29 cellular contexts compared by ENCODE assay signal in the genomic region with DNA sequence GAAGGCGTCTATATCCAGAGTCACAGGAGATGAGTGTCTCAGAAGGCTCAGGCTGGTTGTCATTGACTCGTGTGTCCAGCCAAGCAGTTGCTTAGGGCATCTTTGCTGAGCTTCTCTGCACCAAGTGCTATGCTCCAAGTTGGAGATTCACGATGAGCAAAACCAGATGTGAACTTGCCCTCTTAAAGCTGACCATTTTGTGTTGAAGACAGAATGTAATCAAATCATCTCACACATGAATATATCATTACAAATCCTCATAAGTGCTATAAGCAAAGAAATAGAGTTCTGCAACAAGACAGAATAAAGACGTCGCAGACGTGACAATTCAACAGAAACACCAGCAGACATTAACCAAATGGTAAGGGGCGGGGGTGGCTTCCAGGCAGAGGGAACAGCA.
"Had no signal": no experiment of that assay in that cellular context is flagged by ENCODE, and none has a peak within 500 bp of the region (broad histone marks: within the 10 kb centered on the region; RNA-seq: fewer than 3 reads in every experiment).

No MANE protein-coding gene starts in this region.

- ATAC-seq: left colon; left lung; mucosa of descending colon; naive thymus-derived CD4-positive, alpha-beta T cell; natural killer cell treated with Interleukin-12 subunit alpha and Interleukin-12 subunit beta and Interleukin-15 and Interleukin-18, amount 100 ng/mL, for 72 hours; right cardiac atrium; sciatic nerve; stimulated activated naive B cell treated with anti-CD40 and anti-IgM and Interleukin-4, amounts not matched to agents 10 μg/mL and 1 μg/mL and 100 μg/mL, for 72 hours; stimulated activated naive CD8-positive, alpha-beta T cell treated with anti-CD3 and anti-CD28 coated beads, Interleukin-15, Interleukin-2, amounts not matched to agents 100 U/mL and 50 U/mL, for 24 hours had no signal

- DNase-seq: hypothalamus; immature natural killer cell; kidney; left colon; left lung; midbrain; mucosa of descending colon; naive thymus-derived CD4-positive, alpha-beta T cell; ovary; retina; right cardiac atrium; stimulated activated CD4-positive, alpha-beta T cell treated with anti-CD3 and anti-CD28 coated beads, Interleukin-12 subunit alpha, Interleukin-12 subunit beta, amount 100 ng/mL, for 4 hours; stimulated activated CD4-positive, alpha-beta T cell treated with anti-CD3 and anti-CD28 coated beads, Interleukin-15, amount 100 ng/mL, for 24 hours; stimulated activated CD4-positive, alpha-beta T cell treated with anti-CD3 and anti-CD28 coated beads, Interleukin-2, amount 100 ng/mL, for 24 hours; stimulated activated CD4-positive, alpha-beta T cell treated with anti-CD3 and anti-CD28 coated beads, Interleukin-4, amount 100 ng/mL, for 1 hour; stimulated activated naive B cell treated with anti-CD40 and anti-IgM and Interleukin-4, amounts not matched to agents 10 μg/mL and 1 μg/mL and 100 μg/mL, for 72 hours; stimulated activated naive CD8-positive, alpha-beta T cell treated with anti-CD3 and anti-CD28 coated beads, Interleukin-15, Interleukin-2, amounts not matched to agents 100 U/mL and 50 U/mL, for 24 hours; stomach; testis; thyroid gland; transverse colon; upper lobe of left lung had no signal

- H3K36me3 ChIP-seq: left lung, ovary, prostate gland, stomach, thyroid gland, transverse colon, upper lobe of left lung, vagina had no signal

- H3K9me3 ChIP-seq: left lung, mucosa of descending colon, ovary, prostate gland, stomach, testis, thyroid gland, transverse colon, upper lobe of left lung, vagina had no signal

- H3K4me3 ChIP-seq: left lung, lung, mucosa of descending colon, ovary, prostate gland, skin epidermis, stomach, testis, thyroid gland, transverse colon, upper lobe of left lung, vagina had no signal

- H3K27ac ChIP-seq: left lung, ovary, prostate gland, skin epidermis, stomach, testis, thyroid gland, transverse colon, upper lobe of left lung, vagina had no signal

- FAIRE-seq: islet of Langerhans had no signal

- H3K27me3 ChIP-seq: left lung, ovary, stomach, testis, thyroid gland, transverse colon, upper lobe of left lung, vagina had no signal

- H3K4me1 ChIP-seq: left lung, prostate gland, stomach, testis, thyroid gland, upper lobe of left lung, vagina had no signal
